In genomic region chr7:96266580-96266979, GRCh38 we compare ENCODE assay signal across 21 cellular contexts.
"Had no signal": no experiment of that assay in that cellular context is flagged by ENCODE, and none has a peak within 500 bp of the region (broad histone marks: within the 10 kb centered on the region; RNA-seq: fewer than 3 reads in every experiment).

No MANE protein-coding gene starts in this region.

- H3K4me3 ChIP-seq: SJSA1, SK-N-MC had no signal

- FAIRE-seq: HTR-8/SVneo, RCC 7860 had no signal

- H3K27me3 ChIP-seq: SJSA1 had no signal

- H3K9me3 ChIP-seq: SJSA1 had no signal

- DNase-seq: KBM-7, MV-4-11, NCI-H1048, NCI-H1105, NCI-H1436 treated with DMSO at 0.1 percent for 48 hours, NCI-H1694, NCI-H1930, NCI-H2081, NCI-H2107, NCI-H2227 treated with DMSO at 0.1 percent for 48 hours, NCI-H524, NCI-H526 treated with DMSO at 0.1 percent for 48 hours, NCI-H774, Right ventricle myocardium superior, RPMI8226, SIG-M5 had no signal

- H3K27ac ChIP-seq: HL-60, SJSA1, SK-N-MC had no signal

- H3K4me1 ChIP-seq: SJSA1 had no signal
